In the genomic region with DNA sequence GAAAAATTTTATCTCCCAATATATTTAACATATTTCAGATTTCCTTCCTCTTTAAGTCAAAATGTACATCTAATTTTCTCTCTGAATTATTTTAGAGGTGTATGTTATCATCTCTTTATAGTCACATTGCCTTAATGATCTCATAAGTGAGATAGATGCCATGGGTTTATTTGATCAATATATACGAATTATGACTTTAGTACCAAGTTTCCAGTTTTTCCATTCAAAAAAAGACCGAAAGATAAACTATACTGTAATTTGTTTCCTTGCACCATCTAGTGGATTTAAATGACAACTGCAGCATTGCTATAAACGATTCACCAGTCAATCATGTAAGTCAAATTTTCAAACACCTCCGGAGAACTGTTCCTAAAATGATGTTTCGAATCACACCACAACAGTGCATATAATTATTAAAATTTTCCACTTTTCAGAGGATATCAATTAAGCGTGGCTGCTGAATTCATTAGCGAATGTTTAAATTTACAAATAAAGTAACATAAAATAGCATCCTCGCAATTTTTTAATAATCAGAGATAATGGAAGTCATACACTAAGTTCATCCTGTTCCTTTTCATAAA, we compare ENCODE assay signal across 8 cellular contexts. TPM values are rescaled to one million over a fixed set of nuclear protein-coding genes. Genes with fewer than 3 reads are reported as not detected.
A peak's percentile ranks its signal among the peaks of the same experiment; 100 is the strongest.
DNase-seq lines count a peak whose midpoint lies in the region; ATAC-seq and TF ChIP-seq lines count a peak whose summit lies in the region.

No MANE protein-coding gene starts in this region.

- H3K36me3 ChIP-seq in adrenal gland (replicated peaks in 1 of 2) (no peaks in the 10 kb centered on the region), psoas muscle (ENCODE audit: insufficient read depth in 1 of 2, low read depth in 1 of 2) (peaks cover 3 to 7% of the 10 kb centered on the region in 2 donors)

- intact Hi-C loops in adrenal gland (cut with DNase I), result no loop called here
- intact Hi-C loops in left cardiac atrium (cut with DNase I), result no loop called here
- intact Hi-C loops in psoas muscle (cut with DNase I), result no loop called here

- H3K9me3 ChIP-seq in adrenal gland (replicated peaks in 1 of 3) (no peaks in the 10 kb centered on the region), psoas muscle (no peaks in the 10 kb centered on the region)

- H3K27ac ChIP-seq in adrenal gland (peak overlapping the region; percentile 70 to 95 (median 90)), psoas muscle (peak overlapping the region; percentile 95)

- TF ChIP-seq POLR2A in adrenal gland (IDR thresholded peaks at IDR 0.05), result no peak

- peak; percentile 50 for ATAC-seq in GM19467 (IDR thresholded peaks at IDR 0.05; ENCODE audit: unreplicated experiment)
- ATAC-seq in HG03520 (IDR thresholded peaks at IDR 0.05; ENCODE audit: unreplicated experiment), result peak; percentile 45
- peak; percentile 28 to 52 for ATAC-seq in left cardiac atrium
- ATAC-seq in psoas muscle, result peak; percentile 32 to 63 (median 52)

- H3K4me1 ChIP-seq in adrenal gland (replicated peaks in 1 of 2), result peaks cover 24 to 34% of the 10 kb centered on the region in 2 donors
- peaks cover 27% of the 10 kb centered on the region for H3K4me1 ChIP-seq in psoas muscle

- TF ChIP-seq CTCF in adrenal gland (IDR thresholded peaks at IDR 0.05) (peak; percentile 53 to 87 (median 74)), psoas muscle (IDR thresholded peaks at IDR 0.05) (peak; percentile 76)

- DNase-seq in DMS53 treated with DMSO at 0.1 percent for 48 hours (lab: John Stamatoyannopoulos, UW; ENCODE audit: unreplicated experiment) (peak; percentile 96), NCI-H524 treated with DMSO at 0.1 percent for 48 hours (lab: John Stamatoyannopoulos, UW) (peak; percentile 71), adrenal gland (no peak), left cardiac atrium (no peak), psoas muscle (no peak), mucosa of gallbladder (ENCODE audit: low spot score) (no peak)

- H3K4me3 ChIP-seq in adrenal gland, result peak overlapping the region in 3 of 4 donors; percentile 66 to 95 (median 69)
- peak overlapping the region; percentile 83 for H3K4me3 ChIP-seq in psoas muscle

- H3K27me3 ChIP-seq in adrenal gland (no peaks in the 10 kb centered on the region), psoas muscle (ENCODE audit: insufficient read depth in 3 of 3, low read length in 2 of 3) (no peaks in the 10 kb centered on the region)

- 0 to 2% (median 1%) methylated on average over 8 of the region's 8 CpGs for WGBS in adrenal gland, 4 donors
- 0 to 1% (median 0%) methylated on average over 8 of the region's 8 CpGs for WGBS in psoas muscle, 3 donors

RNA-seq across cellular contexts. Expression of gene ATXN7L3B, which starts 0.4 kb away (rescaled TPM):
- total RNA-seq in adrenal gland (10 to 100 TPM; 23.2 to 34.4 (median 27.8) TPM), left cardiac atrium (10 to 100 TPM; 22.0 to 22.5 TPM), psoas muscle (10 to 100 TPM; 20.3 to 22.8 (median 21.4) TPM), mucosa of gallbladder (45.9 TPM)
- polyA plus RNA-seq in adrenal gland (10 to 100 TPM in 1 of 3 donors, 1 to 10 TPM in 2; 5.4 to 29.4 (median 8.4) TPM), psoas muscle (10 to 100 TPM in 2 of 3 donors, 1 to 10 TPM in 1; 9.0 to 40.9 (median 14.4) TPM)

Comparison
In these comparisons a context has a peak if more than half of its experiments do, and no peak if none do; other contexts are left out.
1. DNase-seq: peak in DMS53 treated with DMSO at 0.1 percent for 48 hours (single experiment) and NCI-H524 treated with DMSO at 0.1 percent for 48 hours (single experiment); none in adrenal gland (0 of 7), left cardiac atrium (single experiment), psoas muscle (0 of 2) and mucosa of gallbladder (single experiment).
2. Peak in every context shown above with its lines, with median percentiles within 50 percentile points of each other: ATAC-seq.